ENCODE assay signal across 19 cellular contexts in genomic region chr15:101841656-101842055, GRCh38. TPM values are rescaled to one million over a fixed set of nuclear protein-coding genes. Genes with fewer than 3 reads are reported as not detected.
"Had no signal": no experiment of that assay in that cellular context is flagged by ENCODE, and none has a peak within 500 bp of the region (broad histone marks: within the 10 kb centered on the region; RNA-seq: fewer than 3 reads in every experiment).

No MANE protein-coding gene starts in this region.

- DNase-seq: activated CD4-positive, alpha-beta T cell treated with anti-CD3 and anti-CD28 coated beads for 4 hours; activated CD8-positive, alpha-beta memory T cell treated with anti-CD3 and anti-CD28 coated beads, Interleukin-2, amount 50 U/mL, for 4 hours; activated CD8-positive, alpha-beta T cell treated with anti-CD3 and anti-CD28 coated beads for 36 hours; activated naive CD4-positive, alpha-beta T cell treated with anti-CD3 and anti-CD28 coated beads, Interleukin-2, amount 50 U/mL, for 16 hours; activated naive CD8-positive, alpha-beta T cell treated with anti-CD3 and anti-CD28 coated beads, Interleukin-2, amount 10 ng/mL, durations not matched to agents 7 days and 5 days; activated T-cell treated with anti-CD3 and anti-CD28 coated beads, Interleukin-2, amount 50 U/mL, for 72 hours; adrenal gland; anterior cingulate cortex; cerebellar nuclear complex; colonic mucosa; NCI-H1048; NCI-H1930; NCI-H2107; NCI-H2227 treated with DMSO at 0.1 percent for 48 hours; NCI-H446 treated with DMSO at 0.1 percent for 48 hours; NCI-H524 treated with DMSO at 0.1 percent for 48 hours; NCI-H748 treated with DMSO at 0.1 percent for 48 hours; Peyer's patch had no signal

- H3K27me3 ChIP-seq: colonic mucosa, Peyer's patch had no signal

- H3K36me3 ChIP-seq: adrenal gland, colonic mucosa, Peyer's patch had no signal

- H3K27ac ChIP-seq: adrenal gland, colonic mucosa, Peyer's patch had no signal

- H3K4me3 ChIP-seq: adrenal gland, colonic mucosa, Peyer's patch had no signal

- H3K4me1 ChIP-seq: adrenal gland, colonic mucosa, Peyer's patch had no signal

- H3K9me3 ChIP-seq: adrenal gland, colonic mucosa, Peyer's patch had no signal

- ATAC-seq: activated CD4-positive, CD25-positive, alpha-beta regulatory T cell treated with anti-CD3 and anti-CD28 coated beads, Interleukin-2, amount 50 U/mL, for 24 hours; activated CD8-positive, alpha-beta T cell treated with anti-CD3 and anti-CD28 coated beads for 36 hours; activated T-cell treated with anti-CD3 and anti-CD28 coated beads, Interleukin-2, amount 50 U/mL, for 72 hours had no signal

RNA-seq across cellular contexts. Expression of gene OR4F15, which starts 29.7 kb away (rescaled TPM):
- polyA plus RNA-seq: adrenal gland had no signal

RNA-seq across cellular contexts. Expression of gene OR4F6, which starts 38.3 kb away (rescaled TPM):
- polyA plus RNA-seq: adrenal gland had no signal
